ENCODE assay signal across 15 cellular contexts in the genomic region with DNA sequence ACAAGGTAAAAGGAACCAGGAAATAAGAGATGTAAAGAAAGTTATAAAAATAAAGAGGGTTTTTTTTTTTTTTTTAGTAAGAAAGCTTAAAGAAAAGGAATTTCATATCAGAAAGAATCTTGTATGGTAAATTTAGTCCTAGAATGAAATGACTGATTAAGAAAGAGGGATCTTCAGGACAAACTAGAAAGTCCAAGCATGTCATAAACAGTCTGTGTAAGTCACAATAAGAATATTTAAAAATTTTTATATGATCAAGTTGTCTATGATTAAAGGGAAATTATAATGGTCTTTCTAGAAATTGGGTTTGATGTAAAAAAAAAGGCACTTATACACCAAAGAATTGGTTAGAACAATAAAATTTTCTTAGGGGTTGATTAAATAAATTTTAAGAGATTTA.
"Had no signal": no experiment of that assay in that cellular context is flagged by ENCODE, and none has a peak within 500 bp of the region (broad histone marks: within the 10 kb centered on the region; RNA-seq: fewer than 3 reads in every experiment).

No MANE protein-coding gene starts in this region.

- ATAC-seq: left lobe of liver, natural killer cell had no signal

- DNase-seq: activated CD4-positive, CD25-positive, alpha-beta regulatory T cell treated with anti-CD3 and anti-CD28 coated beads, Interleukin-2, amount 50 U/mL, for 72 hours; activated naive CD4-positive, alpha-beta T cell treated with anti-CD3 and anti-CD28 coated beads, Interleukin-2, amount 10 ng/mL, durations not matched to agents 7 days and 5 days; dorsolateral prefrontal cortex; endodermal cell; islet precursor cell; natural killer cell; occipital lobe; stimulated activated CD4-positive, alpha-beta T cell treated with anti-CD3 and anti-CD28 coated beads, Interleukin-2, amount 100 ng/mL, for 48 hours; stimulated activated naive CD4-positive, alpha-beta T cell; T1000; transverse colon had no signal

- H3K27me3 ChIP-seq: cardiac muscle cell, dorsolateral prefrontal cortex, hepatocyte, transverse colon, vagina had no signal

- H3K4me3 ChIP-seq: cardiac muscle cell, dorsolateral prefrontal cortex, hepatocyte, transverse colon, vagina had no signal

- H2AFZ ChIP-seq: hepatocyte had no signal

- H3K4me2 ChIP-seq: hepatocyte had no signal

- H3K36me3 ChIP-seq: cardiac muscle cell, transverse colon, vagina had no signal

- H3K27ac ChIP-seq: cardiac muscle cell, dorsolateral prefrontal cortex, hepatocyte, transverse colon, vagina had no signal

- H3K9me3 ChIP-seq: vagina had no signal

- H3K4me1 ChIP-seq: transverse colon, vagina had no signal
